Comparison of ENCODE assay signal across 1 cellular context in the genomic region with DNA sequence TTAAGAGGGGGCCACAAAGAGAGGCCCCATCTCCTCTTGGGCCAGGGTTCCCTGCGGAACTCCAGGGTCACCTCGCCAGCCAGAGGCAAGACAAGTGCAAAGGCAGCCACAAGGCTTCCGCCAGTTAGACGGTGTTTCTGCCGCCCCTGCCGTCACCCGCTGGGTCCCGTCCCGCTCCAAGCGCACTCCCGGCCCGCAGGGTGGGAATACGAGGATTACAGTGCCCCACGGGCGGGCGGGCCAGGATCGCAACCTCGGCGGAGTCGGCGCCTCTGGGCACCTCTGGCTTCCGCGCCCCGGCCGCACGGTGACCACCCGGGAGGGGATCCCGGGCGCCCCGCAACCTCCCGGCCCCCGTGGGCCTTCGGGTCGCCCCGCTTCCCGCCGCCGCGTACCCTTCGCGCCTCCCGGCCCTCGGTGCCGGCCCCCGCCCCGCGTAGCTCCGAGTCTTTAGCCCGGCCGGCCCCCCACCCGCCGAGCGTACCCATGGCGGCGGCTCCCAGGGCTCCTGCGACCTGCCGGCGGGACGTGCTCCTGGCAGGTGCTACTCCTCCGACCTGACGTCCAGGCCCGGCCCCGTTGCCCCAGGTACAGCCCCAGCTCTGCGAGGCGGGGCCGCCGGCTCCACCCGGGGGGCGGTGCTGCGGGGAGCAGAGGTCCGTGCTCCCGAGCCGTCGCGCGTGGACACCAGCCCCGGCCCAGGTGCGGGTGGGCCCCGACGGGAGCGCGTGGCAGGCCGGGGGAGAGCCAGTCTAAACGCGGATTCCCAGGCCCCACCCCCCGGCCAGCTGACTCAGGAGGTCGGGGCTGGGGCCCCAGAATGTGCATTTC.
TF ChIP-seq lines count a peak whose summit lies in the region.

A gene with protein sequence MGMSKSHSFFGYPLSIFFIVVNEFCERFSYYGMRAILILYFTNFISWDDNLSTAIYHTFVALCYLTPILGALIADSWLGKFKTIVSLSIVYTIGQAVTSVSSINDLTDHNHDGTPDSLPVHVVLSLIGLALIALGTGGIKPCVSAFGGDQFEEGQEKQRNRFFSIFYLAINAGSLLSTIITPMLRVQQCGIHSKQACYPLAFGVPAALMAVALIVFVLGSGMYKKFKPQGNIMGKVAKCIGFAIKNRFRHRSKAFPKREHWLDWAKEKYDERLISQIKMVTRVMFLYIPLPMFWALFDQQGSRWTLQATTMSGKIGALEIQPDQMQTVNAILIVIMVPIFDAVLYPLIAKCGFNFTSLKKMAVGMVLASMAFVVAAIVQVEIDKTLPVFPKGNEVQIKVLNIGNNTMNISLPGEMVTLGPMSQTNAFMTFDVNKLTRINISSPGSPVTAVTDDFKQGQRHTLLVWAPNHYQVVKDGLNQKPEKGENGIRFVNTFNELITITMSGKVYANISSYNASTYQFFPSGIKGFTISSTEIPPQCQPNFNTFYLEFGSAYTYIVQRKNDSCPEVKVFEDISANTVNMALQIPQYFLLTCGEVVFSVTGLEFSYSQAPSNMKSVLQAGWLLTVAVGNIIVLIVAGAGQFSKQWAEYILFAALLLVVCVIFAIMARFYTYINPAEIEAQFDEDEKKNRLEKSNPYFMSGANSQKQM (minus strand): TSS at position 562 of the 831 bp plus-strand sequence. CDS start 74 bp downstream, at position 488.

TF ChIP-seq in HepG2, 621 proteins besides CTCF, POLR2A, EP300 and RAD21:
- no peak for TF ChIP-seq RXRA (CRISPR knock-in tag; IDR thresholded peaks at IDR 0.05)
- no peak for TF ChIP-seq HMGA1 (CRISPR knock-in tag; conservative IDR thresholded peaks at IDR 0.05)
- no peak for TF ChIP-seq XRCC5 (optimal IDR thresholded peaks at IDR 0.05; ENCODE audit: low read length)
- TF ChIP-seq HOXA9 (CRISPR knock-in tag; IDR thresholded peaks at IDR 0.05; ENCODE audit: borderline replicate concordance), result no peak
- TF ChIP-seq ADNP (CRISPR knock-in tag; IDR thresholded peaks at IDR 0.05), result no peak
- no peak for TF ChIP-seq SOX13 (IDR thresholded peaks at IDR 0.05)
- no peak for TF ChIP-seq SOX13 (CRISPR knock-in tag; conservative IDR thresholded peaks at IDR 0.05 in 1 of 2, IDR thresholded peaks at IDR 0.05 in 1 of 2)
- TF ChIP-seq HCFC1 (IDR thresholded peaks at IDR 0.05; ENCODE audit: low read depth, low read length), result no peak
- TF ChIP-seq, protein P1, sequence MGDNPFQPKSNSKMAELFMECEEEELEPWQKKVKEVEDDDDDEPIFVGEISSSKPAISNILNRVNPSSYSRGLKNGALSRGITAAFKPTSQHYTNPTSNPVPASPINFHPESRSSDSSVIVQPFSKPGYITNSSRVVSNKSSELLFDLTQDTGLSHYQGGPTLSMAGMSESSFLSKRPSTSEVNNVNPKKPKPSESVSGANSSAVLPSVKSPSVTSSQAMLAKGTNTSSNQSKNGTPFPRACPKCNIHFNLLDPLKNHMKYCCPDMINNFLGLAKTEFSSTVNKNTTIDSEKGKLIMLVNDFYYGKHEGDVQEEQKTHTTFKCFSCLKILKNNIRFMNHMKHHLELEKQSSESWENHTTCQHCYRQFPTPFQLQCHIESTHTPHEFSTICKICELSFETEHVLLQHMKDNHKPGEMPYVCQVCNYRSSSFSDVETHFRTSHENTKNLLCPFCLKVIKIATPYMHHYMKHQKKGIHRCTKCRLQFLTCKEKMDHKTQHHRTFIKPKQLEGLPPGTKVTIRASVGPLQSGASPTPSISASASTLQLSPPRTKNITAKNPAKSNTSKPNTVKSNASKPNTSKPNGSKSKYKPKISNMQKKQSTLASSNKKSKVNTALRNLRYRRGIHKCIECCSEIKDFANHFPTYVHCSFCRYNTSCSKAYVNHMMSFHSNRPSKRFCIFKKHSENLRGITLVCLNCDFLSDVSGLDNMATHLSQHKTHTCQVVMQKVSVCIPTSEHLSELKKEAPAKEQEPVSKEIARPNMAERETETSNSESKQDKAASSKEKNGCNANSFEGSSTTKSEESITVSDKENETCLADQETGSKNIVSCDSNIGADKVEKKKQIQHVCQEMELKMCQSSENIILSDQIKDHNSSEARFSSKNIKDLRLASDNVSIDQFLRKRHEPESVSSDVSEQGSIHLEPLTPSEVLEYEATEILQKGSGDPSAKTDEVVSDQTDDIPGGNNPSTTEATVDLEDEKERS (CRISPR knock-in tag; IDR thresholded peaks at IDR 0.05), result no peak
- no peak for TF ChIP-seq ZBTB20 (CRISPR knock-in tag; IDR thresholded peaks at IDR 0.05; ENCODE audit: borderline replicate concordance, low read depth)
- TF ChIP-seq SMAD9 (CRISPR knock-in tag; IDR thresholded peaks at IDR 0.05), result no peak
- no peak for TF ChIP-seq ZNF615 (CRISPR knock-in tag; IDR thresholded peaks at IDR 0.05; ENCODE audit: borderline replicate concordance)
- TF ChIP-seq, protein P2, sequence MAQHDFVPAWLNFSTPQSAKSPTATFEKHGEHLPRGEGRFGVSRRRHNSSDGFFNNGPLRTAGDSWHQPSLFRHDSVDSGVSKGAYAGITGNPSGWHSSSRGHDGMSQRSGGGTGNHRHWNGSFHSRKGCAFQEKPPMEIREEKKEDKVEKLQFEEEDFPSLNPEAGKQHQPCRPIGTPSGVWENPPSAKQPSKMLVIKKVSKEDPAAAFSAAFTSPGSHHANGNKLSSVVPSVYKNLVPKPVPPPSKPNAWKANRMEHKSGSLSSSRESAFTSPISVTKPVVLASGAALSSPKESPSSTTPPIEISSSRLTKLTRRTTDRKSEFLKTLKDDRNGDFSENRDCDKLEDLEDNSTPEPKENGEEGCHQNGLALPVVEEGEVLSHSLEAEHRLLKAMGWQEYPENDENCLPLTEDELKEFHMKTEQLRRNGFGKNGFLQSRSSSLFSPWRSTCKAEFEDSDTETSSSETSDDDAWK (CRISPR knock-in tag; IDR thresholded peaks at IDR 0.05), result no peak
- TF ChIP-seq PRPF4 (IDR thresholded peaks at IDR 0.05; ENCODE audit: low read depth, low read length, poor library complexity, severe bottlenecking), result no peak
- no peak for TF ChIP-seq BCL6 (CRISPR knock-in tag; IDR thresholded peaks at IDR 0.05)
